Comparison of ENCODE assay signal across 23 cellular contexts in the genomic region with DNA sequence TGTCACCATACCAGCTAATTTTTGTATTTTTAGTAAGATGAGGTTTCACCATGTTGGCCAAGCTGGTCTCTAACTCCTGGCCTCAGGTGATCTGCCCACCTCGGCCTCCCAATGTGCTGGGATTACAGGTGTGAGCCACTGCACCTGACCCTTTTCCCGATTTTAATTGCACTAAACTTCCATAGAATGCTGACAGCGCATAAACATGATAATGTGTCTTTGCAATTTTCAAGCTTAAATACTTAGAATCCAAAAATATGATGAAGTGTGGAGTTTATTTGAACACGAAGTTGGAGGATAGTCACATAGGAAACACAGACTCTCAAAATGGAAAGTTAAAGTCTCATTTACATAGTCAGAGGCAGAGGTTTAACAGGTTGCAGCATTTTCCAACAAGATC.
"Had no signal": no experiment of that assay in that cellular context is flagged by ENCODE, and none has a peak within 500 bp of the region (broad histone marks: within the 10 kb centered on the region; RNA-seq: fewer than 3 reads in every experiment).

No MANE protein-coding gene starts in this region.

- DNase-seq: Kasumi-1, MV-4-11, NCI-H1048, NCI-H1105, NCI-H1417, NCI-H146, NCI-H1694 treated with DMSO at 0.1 percent for 48 hours, NCI-H2029, NCI-H2081 treated with DMSO at 0.1 percent for 48 hours, NCI-H2171, NCI-H226, NCI-H446, NCI-H510A, NCI-H524 treated with DMSO at 0.1 percent for 48 hours, NCI-H69, NCI-H774, SHP77, SK-N-SH, SW 1271, T-cell had no signal

- H3K9me3 ChIP-seq: SK-N-SH had no signal

- ATAC-seq: T-cell had no signal

- H3K4me2 ChIP-seq: KMS-11, SK-N-SH had no signal

- H3K9ac ChIP-seq: KMS-11, SK-N-SH had no signal

- H3K27ac ChIP-seq: HL-60, KMS-11, RWPE1 had no signal
